8 cellular contexts compared by ENCODE assay signal in genomic region chr17:10646393-10646990, GRCh38. TPM values are rescaled to one million over a fixed set of nuclear protein-coding genes. Genes with fewer than 3 reads are reported as not detected.
A peak's percentile ranks its signal among the peaks of the same experiment; 100 is the strongest.
DNase-seq lines count a peak whose midpoint lies in the region; ATAC-seq, FAIRE-seq and TF ChIP-seq lines count a peak whose summit lies in the region.

No MANE protein-coding gene starts in this region.

- no peaks in the 10 kb centered on the region for H4K20me1 ChIP-seq in HepG2 (ENCODE audit: insufficient read depth, low read length)

- peak; percentile 52 for FAIRE-seq in HepG2 (lab: Jason Lieb, UNC)

- peak; percentile 56; the same call in 1 of the 2 replicates for TF ChIP-seq RAD21 in HepG2 (CRISPR knock-in tag; IDR thresholded peaks at IDR 0.05)

- no peak overlapping the region for H2AFZ ChIP-seq in HepG2 (ENCODE audit: low read length)

- peak; percentile 89 for TF ChIP-seq CTCF in CD8-positive, alpha-beta T cell (IDR thresholded peaks at IDR 0.05)
- peak; percentile 85 for TF ChIP-seq CTCF in HepG2 (CRISPR knock-in tag; IDR thresholded peaks at IDR 0.05)

- intact Hi-C loops in CD8-positive, alpha-beta T cell (cut with DNase I, micrococcal nuclease) = loop anchor here (1.0 to 10.0 kb wide), 4 partner anchors 91 to 996 kb away; no protein-coding TSS in a partner anchor
- intact Hi-C loops in activated CD4-positive, alpha-beta T cell treated with anti-CD3 and anti-CD28 coated beads for 36 hours (cut with DNase I, micrococcal nuclease) = loop anchor here (1.0 to 5.0 kb wide), 3 partner anchors 38 to 496 kb away; no protein-coding TSS in a partner anchor
- intact Hi-C loops in HepG2 (cut with micrococcal nuclease; ENCODE audit: unreplicated experiment) = loop anchor here (1.0 kb wide), 1 partner anchor 199 kb away; no protein-coding TSS in a partner anchor

- H3K27me3 Mint-ChIP-seq in CD8-positive, alpha-beta T cell (ENCODE audit: low read depth) = no peaks in the 10 kb centered on the region
- no peaks in the 10 kb centered on the region for H3K27me3 Mint-ChIP-seq in activated CD4-positive, alpha-beta T cell treated with anti-CD3 and anti-CD28 coated beads for 36 hours

- no peak overlapping the region for H3K4me3 ChIP-seq in CD8-positive, alpha-beta T cell (ENCODE audit: low read depth, low read length)
- H3K4me3 ChIP-seq in HepG2 (replicated peaks in 1 of 3; ENCODE audit: insufficient read depth in 1 of 3, low read depth in 2 of 3, low read length in 3 of 3) = no peak overlapping the region

- peak; percentile 53 to 86 (median 72) for DNase-seq in CD8-positive, alpha-beta T cell
- DNase-seq in NCI-H2196 treated with DMSO at 0.1 percent for 48 hours (lab: John Stamatoyannopoulos, UW; ENCODE audit: unreplicated experiment) (peak; percentile 6), cerebellum (ENCODE audit: low spot score) (peak; percentile 40), HepG2 (ENCODE audit: low spot score) (peak; percentile 58)
- peak; percentile 87 for DNase-seq in activated CD4-positive, alpha-beta T cell treated with anti-CD3 and anti-CD28 coated beads for 36 hours
- DNase-seq in stimulated activated CD4-positive, alpha-beta T cell treated with anti-CD3 and anti-CD28 coated beads, TNF-alpha, amount 100 ng/mL, for 1 hour (ENCODE audit: low read depth in 3 of 3, low spot score in 1 of 3) = peak; percentile 45 to 64 (median 45)

- peaks cover 3% of the 10 kb centered on the region for H3K4me1 Mint-ChIP-seq in CD8-positive, alpha-beta T cell (ENCODE audit: low read depth)
- H3K4me1 Mint-ChIP-seq in activated CD4-positive, alpha-beta T cell treated with anti-CD3 and anti-CD28 coated beads for 36 hours = no peaks in the 10 kb centered on the region

- H3K4me3 Mint-ChIP-seq in CD8-positive, alpha-beta T cell = no peak overlapping the region
- H3K4me3 Mint-ChIP-seq in activated CD4-positive, alpha-beta T cell treated with anti-CD3 and anti-CD28 coated beads for 36 hours = no peak overlapping the region

- no peak overlapping the region for H3K27ac Mint-ChIP-seq in CD8-positive, alpha-beta T cell
- H3K27ac Mint-ChIP-seq in activated CD4-positive, alpha-beta T cell treated with anti-CD3 and anti-CD28 coated beads for 36 hours = no peak overlapping the region

- no TSS peak for BruUV-seq in HepG2 (replicated peaks; lab: Mats Ljungman, UMichigan)

- no peaks in the 10 kb centered on the region for H3K4me1 ChIP-seq in CD8-positive, alpha-beta T cell (ENCODE audit: insufficient read depth, low read length)
- no peaks in the 10 kb centered on the region for H3K4me1 ChIP-seq in HepG2 (ENCODE audit: insufficient read depth, low read length)

- H3K9me3 ChIP-seq in CD8-positive, alpha-beta T cell (ENCODE audit: low read length) = no peaks in the 10 kb centered on the region
- H3K9me3 ChIP-seq in HepG2 (ENCODE audit: low read length) = no peaks in the 10 kb centered on the region

- ATAC-seq in CD8-positive, alpha-beta T cell = peak; percentile 40
- ATAC-seq in GM21786 (IDR thresholded peaks at IDR 0.05; ENCODE audit: unreplicated experiment) = peak; percentile 60
- ATAC-seq in activated CD4-positive, alpha-beta T cell treated with anti-CD3 and anti-CD28 coated beads for 36 hours = peak; percentile 63
- peak; percentile 85 for ATAC-seq in HepG2
- no peak for ATAC-seq in HG02610 (IDR thresholded peaks at IDR 0.05; ENCODE audit: unreplicated experiment)

- WGBS in HepG2 (ENCODE audit: low lambda C conversion rate) = 65% methylated on average over 3 of the region's 8 CpGs

- H3K79me2 ChIP-seq in HepG2 (ENCODE audit: insufficient read depth, low read length) = no peaks in the 10 kb centered on the region

- H3K36me3 ChIP-seq in CD8-positive, alpha-beta T cell (ENCODE audit: insufficient read depth, low read length) = peaks cover 9% of the 10 kb centered on the region
- H3K36me3 ChIP-seq in HepG2 (replicated peaks in 1 of 2; ENCODE audit: control insufficient read depth in 1 of 2, insufficient read depth in 2 of 2, low read length in 2 of 2) = peaks cover 0 to 2% of the 10 kb centered on the region in 2 experiments; a peak in 2 of 5 replicates

- H3K9ac ChIP-seq in HepG2 (ENCODE audit: insufficient read depth, low read depth, low read length) = no peak overlapping the region

- no peak for TF ChIP-seq EP300 in HepG2 (IDR thresholded peaks at IDR 0.05; ENCODE audit: low read depth in 2 of 2, low read length in 2 of 2)
- no peak for TF ChIP-seq EP300 in HepG2 (CRISPR knock-in tag; IDR thresholded peaks at IDR 0.05; ENCODE audit: borderline replicate concordance)

- no peak overlapping the region for H3K27ac ChIP-seq in CD8-positive, alpha-beta T cell (ENCODE audit: low read depth, low read length)
- no peak overlapping the region for H3K27ac ChIP-seq in HepG2 (ENCODE audit: extremely low read length, insufficient read depth, low read length)

- peaks cover 51% of the 10 kb centered on the region for H3K36me3 Mint-ChIP-seq in CD8-positive, alpha-beta T cell
- H3K36me3 Mint-ChIP-seq in activated CD4-positive, alpha-beta T cell treated with anti-CD3 and anti-CD28 coated beads for 36 hours (ENCODE audit: low read depth) = peaks cover 18% of the 10 kb centered on the region

- no peak overlapping the region for H3K4me2 ChIP-seq in HepG2 (ENCODE audit: low read depth, low read length)

- CTCF ChIA-PET in CD8-positive, alpha-beta T cell (lab: Charles Lee) = interaction anchor here (0.6 to 6.0 kb wide), 47 partner anchors 9 to 498 kb away, joined by 3 to 133 read pairs (median 5); partner anchors contain the start of genes MYH3 and PIRT
- CTCF ChIA-PET in activated CD4-positive, alpha-beta T cell treated with anti-CD3 and anti-CD28 coated beads for 36 hours (lab: Charles Lee) = interaction anchor here (0.6 to 4.6 kb wide), 27 partner anchors 8 to 1340 kb away, joined by 3 to 42 read pairs (median 4); partner anchors contain the start of gene PIRT
- CTCF ChIA-PET in HepG2 (lab: Yijun Ruan, JAX; ENCODE audit: low intra/inter-chr PET ratio, low total read pairs) = interaction anchor here (0.8 to 2.5 kb wide), 3 partner anchors 37 to 199 kb away, joined by 3 to 15 read pairs (median 4); no protein-coding TSS in a partner anchor

- POLR2A ChIA-PET in CD8-positive, alpha-beta T cell (lab: Charles Lee) = interaction anchor here (0.6 to 0.7 kb wide), 2 partner anchors 83 to 201 kb away, joined by 3 read pairs; partner anchors contain the start of gene TMEM220
- POLR2A ChIA-PET in activated CD4-positive, alpha-beta T cell treated with anti-CD3 and anti-CD28 coated beads for 36 hours (lab: Charles Lee) = no interaction called here
- POLR2A ChIA-PET in HepG2 (lab: Yijun Ruan, JAX) = no interaction called here

- in situ Hi-C loops in HepG2 (cut with HindIII; ENCODE audit: extremely low pct_ligation_motif_present, low pct_unique_long_range_greater_than_20kb) = loop anchor here (5.0 kb wide), 1 partner anchor 201 kb away; no protein-coding TSS in a partner anchor

- no peaks in the 10 kb centered on the region for H3K27me3 ChIP-seq in CD8-positive, alpha-beta T cell (ENCODE audit: insufficient read depth, low read length)
- H3K27me3 ChIP-seq in HepG2 (ENCODE audit: control insufficient read depth in 1 of 2, insufficient read depth in 2 of 2, low read length in 2 of 2) = no peaks in the 10 kb centered on the region

- TF ChIP-seq POLR2A in HepG2 (IDR thresholded peaks at IDR 0.05; ENCODE audit: insufficient read depth in 1 of 2, low read depth in 2 of 2, low read length in 2 of 2) = no peak

- H3K9me3 Mint-ChIP-seq in CD8-positive, alpha-beta T cell = no peaks in the 10 kb centered on the region
- no peaks in the 10 kb centered on the region for H3K9me3 Mint-ChIP-seq in activated CD4-positive, alpha-beta T cell treated with anti-CD3 and anti-CD28 coated beads for 36 hours (ENCODE audit: low read depth)

RNA-seq across cellular contexts. Expression of gene MYH3, which starts 10.6 kb away (rescaled TPM):
- 1 to 10 TPM; 2.5 to 3.2 TPM for total RNA-seq in CD8-positive, alpha-beta T cell
- 1 to 10 TPM; 3.3 to 3.5 TPM for total RNA-seq in activated CD4-positive, alpha-beta T cell treated with anti-CD3 and anti-CD28 coated beads for 36 hours
- 1.4 TPM for total RNA-seq in cerebellum
- total RNA-seq in HepG2 (2016; rRNA removed; fragmentation: Illumina TruSeq; extraction: Trizol) = 1.6 and 4.5 TPM in 2 replicates
- total RNA-seq in HepG2 (2016; cell fraction: cytosol; rRNA removed; fragmentation: Illumina TruSeq; extraction: Trizol; ENCODE audit: low read depth) = 0.97 and 2.0 TPM in 2 replicates
- total RNA-seq in HepG2 (2016; cell fraction: insoluble cytoplasmic fraction; rRNA removed; fragmentation: Illumina TruSeq; extraction: Trizol) = 2.4 and 4.8 TPM in 2 replicates
- total RNA-seq in HepG2 (2016; cell fraction: membrane; rRNA removed; fragmentation: Illumina TruSeq; extraction: Trizol) = 0.59 and 2.3 TPM in 2 replicates
- 6.7 and 8.5 TPM in 2 replicates for total RNA-seq in HepG2 (2016; cell fraction: nucleus; rRNA removed; fragmentation: Illumina TruSeq; extraction: Trizol)
- polyA plus RNA-seq in HepG2 (2011; rRNA removed) = 2.5 and 4.3 TPM in 2 replicates
- 0.53 and 0.67 TPM in 2 replicates for polyA plus RNA-seq in HepG2 (2011; cell fraction: cytosol; rRNA removed)
- 11.9 and 14.9 TPM in 2 replicates for polyA plus RNA-seq in HepG2 (2011; cell fraction: nucleus; rRNA removed)
- polyA plus RNA-seq in HepG2 (2012) = 5.1 and 5.5 TPM in 2 replicates
- polyA plus RNA-seq in HepG2 (2016; cell fraction: cytosol; fragmentation: Illumina TruSeq; extraction: Trizol; ENCODE audit: low read depth) = 0.67 and 0.83 TPM in 2 replicates
- polyA plus RNA-seq in HepG2 (2016; cell fraction: insoluble cytoplasmic fraction; fragmentation: Illumina TruSeq; extraction: Trizol; ENCODE audit: low read depth) = 1.8 and 2.2 TPM in 2 replicates
- 0.50 and 0.54 TPM in 2 replicates for polyA plus RNA-seq in HepG2 (2016; cell fraction: membrane; fragmentation: Illumina TruSeq; extraction: Trizol; ENCODE audit: low read depth)
- 23.0 and 26.3 TPM in 2 replicates for polyA plus RNA-seq in HepG2 (2016; cell fraction: nucleus; fragmentation: Illumina TruSeq; extraction: Trizol; ENCODE audit: insufficient read depth, low read depth)
- polyA minus RNA-seq in HepG2 (2011; rRNA and poly(A)+ RNA removed; ENCODE audit: low replicate concordance) = 1.3 and 1.7 TPM in 2 replicates
- polyA minus RNA-seq in HepG2 (2011; cell fraction: cytosol; rRNA and poly(A)+ RNA removed) = 0.70 TPM in 1 of 2 replicates, not detected in the other
- polyA minus RNA-seq in HepG2 (2011; cell fraction: nucleus; rRNA and poly(A)+ RNA removed) = 5.0 and 5.2 TPM in 2 replicates

RNA-seq across cellular contexts. Expression of gene SCO1, which starts 50.8 kb away (rescaled TPM):
- total RNA-seq in CD8-positive, alpha-beta T cell = 10 to 100 TPM; 14.2 to 17.1 TPM
- total RNA-seq in activated CD4-positive, alpha-beta T cell treated with anti-CD3 and anti-CD28 coated beads for 36 hours = 10 to 100 TPM; 39.7 to 42.3 TPM
- total RNA-seq in cerebellum (13.9 TPM), HepG2 (2016; rRNA removed; fragmentation: Illumina TruSeq; extraction: Trizol) (50.3 and 69.5 TPM in 2 replicates)
- total RNA-seq in HepG2 (2016; cell fraction: cytosol; rRNA removed; fragmentation: Illumina TruSeq; extraction: Trizol; ENCODE audit: low read depth) = 3.1 and 4.2 TPM in 2 replicates
- total RNA-seq in HepG2 (2016; cell fraction: insoluble cytoplasmic fraction; rRNA removed; fragmentation: Illumina TruSeq; extraction: Trizol) = 51.9 and 71.9 TPM in 2 replicates
- 10.6 and 11.3 TPM in 2 replicates for total RNA-seq in HepG2 (2016; cell fraction: membrane; rRNA removed; fragmentation: Illumina TruSeq; extraction: Trizol)
- total RNA-seq in HepG2 (2016; cell fraction: nucleus; rRNA removed; fragmentation: Illumina TruSeq; extraction: Trizol) = 32.1 and 34.3 TPM in 2 replicates
- 11.0 and 11.4 TPM in 2 replicates for polyA plus RNA-seq in HepG2 (2011; rRNA removed)
- polyA plus RNA-seq in HepG2 (2011; cell fraction: cytosol; rRNA removed) = 8.5 and 10.4 TPM in 2 replicates
- 9.3 and 11.8 TPM in 2 replicates for polyA plus RNA-seq in HepG2 (2011; cell fraction: nucleus; rRNA removed)
- 12.4 and 14.8 TPM in 2 replicates for polyA plus RNA-seq in HepG2 (2012)
- polyA plus RNA-seq in HepG2 (2016; cell fraction: cytosol; fragmentation: Illumina TruSeq; extraction: Trizol; ENCODE audit: low read depth) = 4.1 and 4.2 TPM in 2 replicates
- 56.4 and 64.1 TPM in 2 replicates for polyA plus RNA-seq in HepG2 (2016; cell fraction: insoluble cytoplasmic fraction; fragmentation: Illumina TruSeq; extraction: Trizol; ENCODE audit: low read depth)
- 7.3 TPM in 2 replicates for polyA plus RNA-seq in HepG2 (2016; cell fraction: membrane; fragmentation: Illumina TruSeq; extraction: Trizol; ENCODE audit: low read depth)
- polyA plus RNA-seq in HepG2 (2016; cell fraction: nucleus; fragmentation: Illumina TruSeq; extraction: Trizol; ENCODE audit: insufficient read depth, low read depth) = 35.9 and 42.3 TPM in 2 replicates
- polyA minus RNA-seq in HepG2 (2011; rRNA and poly(A)+ RNA removed; ENCODE audit: low replicate concordance) = 15.5 and 28.5 TPM in 2 replicates
- 7.4 and 12.4 TPM in 2 replicates for polyA minus RNA-seq in HepG2 (2011; cell fraction: cytosol; rRNA and poly(A)+ RNA removed)
- polyA minus RNA-seq in HepG2 (2011; cell fraction: nucleus; rRNA and poly(A)+ RNA removed) = 28.8 and 30.6 TPM in 2 replicates

RNA-seq across cellular contexts. Expression of gene ADPRM, which starts 50.9 kb away (rescaled TPM):
- 10 to 100 TPM; 24.9 to 25.7 TPM for total RNA-seq in CD8-positive, alpha-beta T cell
- total RNA-seq in activated CD4-positive, alpha-beta T cell treated with anti-CD3 and anti-CD28 coated beads for 36 hours = 10 to 100 TPM; 11.2 to 12.8 TPM
- 19.6 TPM for total RNA-seq in cerebellum
- total RNA-seq in HepG2 (2016; rRNA removed; fragmentation: Illumina TruSeq; extraction: Trizol) = 5.6 and 5.9 TPM in 2 replicates
- total RNA-seq in HepG2 (2016; cell fraction: cytosol; rRNA removed; fragmentation: Illumina TruSeq; extraction: Trizol; ENCODE audit: low read depth) = 2.8 and 3.3 TPM in 2 replicates
- 4.9 and 6.3 TPM in 2 replicates for total RNA-seq in HepG2 (2016; cell fraction: insoluble cytoplasmic fraction; rRNA removed; fragmentation: Illumina TruSeq; extraction: Trizol)
- 6.2 and 6.3 TPM in 2 replicates for total RNA-seq in HepG2 (2016; cell fraction: membrane; rRNA removed; fragmentation: Illumina TruSeq; extraction: Trizol)
- 3.9 and 4.2 TPM in 2 replicates for total RNA-seq in HepG2 (2016; cell fraction: nucleus; rRNA removed; fragmentation: Illumina TruSeq; extraction: Trizol)
- 7.9 and 10.8 TPM in 2 replicates for polyA plus RNA-seq in HepG2 (2011; rRNA removed)
- polyA plus RNA-seq in HepG2 (2011; cell fraction: cytosol; rRNA removed) = 5.5 and 8.7 TPM in 2 replicates
- 2.3 and 3.2 TPM in 2 replicates for polyA plus RNA-seq in HepG2 (2011; cell fraction: nucleus; rRNA removed)
- 10.1 and 12.1 TPM in 2 replicates for polyA plus RNA-seq in HepG2 (2012)
- polyA plus RNA-seq in HepG2 (2016; cell fraction: cytosol; fragmentation: Illumina TruSeq; extraction: Trizol; ENCODE audit: low read depth) = 2.8 and 3.1 TPM in 2 replicates
- polyA plus RNA-seq in HepG2 (2016; cell fraction: insoluble cytoplasmic fraction; fragmentation: Illumina TruSeq; extraction: Trizol; ENCODE audit: low read depth) = 6.1 and 6.3 TPM in 2 replicates
- 5.4 and 5.6 TPM in 2 replicates for polyA plus RNA-seq in HepG2 (2016; cell fraction: membrane; fragmentation: Illumina TruSeq; extraction: Trizol; ENCODE audit: low read depth)
- polyA plus RNA-seq in HepG2 (2016; cell fraction: nucleus; fragmentation: Illumina TruSeq; extraction: Trizol; ENCODE audit: insufficient read depth, low read depth) = 3.6 and 4.3 TPM in 2 replicates
- polyA minus RNA-seq in HepG2 (2011; rRNA and poly(A)+ RNA removed; ENCODE audit: low replicate concordance) = 5.1 and 6.9 TPM in 2 replicates
- polyA minus RNA-seq in HepG2 (2011; cell fraction: cytosol; rRNA and poly(A)+ RNA removed) = 3.3 and 4.0 TPM in 2 replicates
- 9.0 and 14.3 TPM in 2 replicates for polyA minus RNA-seq in HepG2 (2011; cell fraction: nucleus; rRNA and poly(A)+ RNA removed)

Comparison
In these comparisons a context has a peak if more than half of its experiments do, and no peak if none do; other contexts are left out.
1. DNase-seq: peak in every context shown above with its lines; median percentile 87 in activated CD4-positive, alpha-beta T cell treated with anti-CD3 and anti-CD28 coated beads for 36 hours; 72 in CD8-positive, alpha-beta T cell; 58 in HepG2; 45 in stimulated activated CD4-positive, alpha-beta T cell treated with anti-CD3 and anti-CD28 coated beads, TNF-alpha, amount 100 ng/mL, for 1 hour; 40 in cerebellum; 6 in NCI-H2196 treated with DMSO at 0.1 percent for 48 hours.